In the genomic region with DNA sequence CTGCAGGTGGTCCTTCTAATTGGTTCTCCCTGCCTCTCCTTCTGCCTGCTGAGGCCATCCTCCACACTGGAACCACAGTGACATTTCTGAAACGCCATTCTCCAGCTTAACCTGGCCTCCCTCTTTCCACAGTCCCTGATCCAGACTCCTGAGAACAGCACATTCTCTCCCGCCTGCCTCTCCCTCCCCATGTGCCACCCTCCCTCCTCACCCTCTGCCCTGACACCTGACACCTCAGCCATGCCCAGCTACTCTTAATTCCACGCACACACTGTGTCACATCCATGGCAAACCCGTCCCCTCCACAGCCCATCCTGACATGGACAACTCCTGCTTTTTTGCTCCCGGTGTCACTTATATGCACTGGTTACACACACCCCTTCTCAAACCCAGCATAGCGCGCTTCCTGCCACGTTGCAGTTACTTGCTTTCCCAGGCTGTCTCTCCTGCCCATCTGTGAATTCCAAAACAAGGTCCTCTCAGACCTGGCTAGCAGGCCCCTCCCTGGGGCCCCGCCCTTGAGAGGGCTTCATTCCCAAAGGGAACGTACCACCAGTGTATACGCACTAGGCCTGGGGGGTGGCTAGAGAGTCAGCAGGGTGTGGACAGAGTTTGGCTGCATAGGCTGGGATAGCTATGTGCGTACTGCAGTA, we compare ENCODE assay signal across 32 cellular contexts.
DNase-seq lines count a peak whose midpoint lies in the region; ATAC-seq and TF ChIP-seq lines count a peak whose summit lies in the region.
"Had no signal": no experiment of that assay in that cellular context is flagged by ENCODE, and none has a peak within 500 bp of the region (broad histone marks: within the 10 kb centered on the region; RNA-seq: fewer than 3 reads in every experiment).

No MANE protein-coding gene starts in this region.

- H3K9me3 Mint-ChIP-seq in CD8-positive, alpha-beta memory T cell = no peaks in the 10 kb centered on the region
- H3K9me3 Mint-ChIP-seq: activated CD4-positive, alpha-beta memory T cell treated with anti-CD3 and anti-CD28 coated beads for 36 hours; activated naive CD4-positive, alpha-beta T cell treated with anti-CD3 and anti-CD28 coated beads, Interleukin-2, amount 50 U/mL, for 72 hours; activated T-helper 17 cell treated with anti-CD3 and anti-CD28 coated beads, Interleukin-2, amount 50 U/mL, for 72 hours; dendritic cell treated with granulocyte-macrophage colony-stimulating factor and Interleukin-4, amounts not matched to agents 40 ng/mL and 50 ng/mL, for 4 days; stimulated activated naive CD8-positive, alpha-beta T cell treated with anti-CD3 and anti-CD28 coated beads, Interleukin-15, amount 100 ng/mL, for 72 hours; T-helper 1 cell treated with Interleukin-12 subunit alpha and Interleukin-12 subunit beta and Interleukin-4 antibody, amounts not matched to agents 30 μg/mL and 1 μg/mL, for 36 hours had no signal

- H3K4me3 ChIP-seq in HEK293 (ENCODE audit: low read depth, low read length) (no peak overlapping the region), left ventricle myocardium inferior (no peak overlapping the region)
- no peak overlapping the region for H3K4me3 ChIP-seq in CD8-positive, alpha-beta memory T cell (ENCODE audit: low read length)
- H3K4me3 ChIP-seq: ascending aorta, BLaER1, cardiac muscle cell, esophagus squamous epithelium, lower lobe of right lung, prostate gland, skin epidermis, thyroid gland had no signal

- no peaks in the 10 kb centered on the region for H3K27me3 ChIP-seq in left ventricle myocardium inferior (ENCODE audit: low read depth)
- no peaks in the 10 kb centered on the region for H3K27me3 ChIP-seq in CD8-positive, alpha-beta memory T cell (ENCODE audit: insufficient read depth, low read length, poor library complexity, severe bottlenecking)
- H3K27me3 ChIP-seq: ascending aorta, BLaER1, cardiac muscle cell, esophagus squamous epithelium, thyroid gland had no signal

- peaks cover 9 to 14% (median 14%) of the 10 kb centered on the region in 3 donors for H3K4me1 Mint-ChIP-seq in CD8-positive, alpha-beta memory T cell

- TF ChIP-seq CTCF in 22Rv1 (IDR thresholded peaks at IDR 0.05) = no peak
- no peak for TF ChIP-seq CTCF in HEK293 (tag by site-specific recombination; IDR thresholded peaks at IDR 0.05)
- no peak for TF ChIP-seq CTCF in left ventricle myocardium inferior (IDR thresholded peaks at IDR 0.05; ENCODE audit: borderline replicate concordance)

- peaks cover 16 to 64% of the 10 kb centered on the region in 2 experiments for H3K36me3 ChIP-seq in HEK293 (ENCODE audit: control insufficient read depth in 2 of 2, insufficient read depth in 1 of 2, low read length in 2 of 2)
- H3K36me3 ChIP-seq in left ventricle myocardium inferior = peaks cover 82% of the 10 kb centered on the region
- H3K36me3 ChIP-seq in CD8-positive, alpha-beta memory T cell (ENCODE audit: insufficient read depth, low read length) = peaks cover 48% of the 10 kb centered on the region

- H3K4me1 ChIP-seq in HEK293 (ENCODE audit: control insufficient read depth, insufficient read depth, low read length) = no peaks in the 10 kb centered on the region
- peaks cover 14% of the 10 kb centered on the region for H3K4me1 ChIP-seq in left ventricle myocardium inferior
- H3K4me1 ChIP-seq in CD8-positive, alpha-beta memory T cell (ENCODE audit: insufficient read depth, low read length) = peaks cover 17% of the 10 kb centered on the region
- H3K4me1 ChIP-seq: ascending aorta, esophagus squamous epithelium, lower lobe of right lung, prostate gland had no signal

- no peak overlapping the region for H3K4me3 Mint-ChIP-seq in CD8-positive, alpha-beta memory T cell
- H3K4me3 Mint-ChIP-seq: activated CD4-positive, alpha-beta memory T cell treated with anti-CD3 and anti-CD28 coated beads for 36 hours; activated T-helper 17 cell treated with anti-CD3 and anti-CD28 coated beads, Interleukin-2, amount 50 U/mL, for 72 hours; dendritic cell treated with granulocyte-macrophage colony-stimulating factor and Interleukin-4, amounts not matched to agents 40 ng/mL and 50 ng/mL, for 4 days; stimulated activated naive CD8-positive, alpha-beta T cell treated with anti-CD3 and anti-CD28 coated beads, Interleukin-15, amount 100 ng/mL, for 72 hours; T-helper 1 cell treated with Interleukin-12 subunit alpha and Interleukin-12 subunit beta and Interleukin-4 antibody, amounts not matched to agents 30 μg/mL and 1 μg/mL, for 36 hours had no signal

- H3K36me3 Mint-ChIP-seq in CD8-positive, alpha-beta memory T cell = peaks cover 7 to 35% (median 18%) of the 10 kb centered on the region in 3 donors

- H3K27ac ChIP-seq in 22Rv1 (0 out of 2 replicates have a peak overlapping the region, but pooled peaks have one; percentile 23), HEK293 (ENCODE audit: extremely low read depth, low read depth, low read length) (no peak overlapping the region), left ventricle myocardium inferior (replicated peaks) (peak overlapping the region; percentile 37)
- no peak overlapping the region for H3K27ac ChIP-seq in CD8-positive, alpha-beta memory T cell (ENCODE audit: low read depth, low read length)
- H3K27ac ChIP-seq: ascending aorta, BLaER1, cardiac muscle cell, esophagus squamous epithelium, lower lobe of right lung, prostate gland, skin epidermis had no signal

- CTCF ChIA-PET in HEK293 (lab: Yijun Ruan, JAX) = interaction anchor here (1.0 to 1.3 kb wide), 2 partner anchors 23 to 262 kb away, joined by 3 to 4 read pairs; no protein-coding TSS in a partner anchor
- CTCF ChIA-PET in CD8-positive, alpha-beta memory T cell (lab: Charles Lee) = interaction anchor here (1.0 kb wide), 1 partner anchor 114 kb away, joined by 4 read pairs; no protein-coding TSS in a partner anchor

- peak overlapping the region in 1 of 8 donors; percentile 47 for H3K27ac Mint-ChIP-seq in CD8-positive, alpha-beta memory T cell
- H3K27ac Mint-ChIP-seq: activated CD4-positive, alpha-beta memory T cell treated with anti-CD3 and anti-CD28 coated beads for 36 hours; activated T-helper 17 cell treated with anti-CD3 and anti-CD28 coated beads, Interleukin-2, amount 50 U/mL, for 72 hours; dendritic cell treated with granulocyte-macrophage colony-stimulating factor and Interleukin-4, amounts not matched to agents 40 ng/mL and 50 ng/mL, for 4 days; stimulated activated naive CD8-positive, alpha-beta T cell treated with anti-CD3 and anti-CD28 coated beads, Interleukin-15, amount 100 ng/mL, for 72 hours; T-helper 1 cell treated with Interleukin-12 subunit alpha and Interleukin-12 subunit beta and Interleukin-4 antibody, amounts not matched to agents 30 μg/mL and 1 μg/mL, for 36 hours had no signal

- POLR2A ChIA-PET in HEK293 (lab: Yijun Ruan, JAX) = interaction anchor here (0.9 kb wide), 1 partner anchor 18 kb away, joined by 3 read pairs; no protein-coding TSS in a partner anchor
- POLR2A ChIA-PET in CD8-positive, alpha-beta memory T cell (lab: Charles Lee) = interaction anchor here (0.6 kb wide), 1 partner anchor 91 kb away, joined by 4 read pairs; no protein-coding TSS in a partner anchor

- DNase-seq in left ventricle myocardium inferior (no peak), posterior vena cava (ENCODE audit: low spot score) (peak; percentile 79), occipital lobe (lab: John Stamatoyannopoulos, UW) (no peak), T1000 (lab: John Stamatoyannopoulos, UW) (no peak)
- DNase-seq in CD8-positive, alpha-beta memory T cell = no peak
- DNase-seq: ACHN; activated CD4-positive, alpha-beta memory T cell treated with anti-CD3 and anti-CD28 coated beads for 36 hours; activated CD8-positive, alpha-beta memory T cell treated with anti-CD3 and anti-CD28 coated beads, Interleukin-2, amount 50 U/mL, for 4 hours; DND-41; esophagus squamous epithelium; lower lobe of right lung; NCI-H1417 treated with DMSO at 0.1 percent for 48 hours; NCI-H2081 treated with DMSO at 0.1 percent for 48 hours; NCI-H446 treated with DMSO at 0.1 percent for 48 hours; NCI-H82; RPMI8226; SK-N-SH; stimulated activated naive CD8-positive, alpha-beta T cell treated with anti-CD3 and anti-CD28 coated beads, Interleukin-15, amount 100 ng/mL, for 72 hours; thyroid gland had no signal

- H3K9me3 ChIP-seq in HEK293 (ENCODE audit: control insufficient read depth, insufficient read depth, low read depth, low read length) (no peaks in the 10 kb centered on the region), left ventricle myocardium inferior (replicated peaks) (no peaks in the 10 kb centered on the region)
- H3K9me3 ChIP-seq in CD8-positive, alpha-beta memory T cell (ENCODE audit: low read length) = no peaks in the 10 kb centered on the region
- H3K9me3 ChIP-seq: ascending aorta, BLaER1, esophagus squamous epithelium, lower lobe of right lung, prostate gland, SK-N-SH, thyroid gland had no signal

- ATAC-seq in GM21786 (IDR thresholded peaks at IDR 0.05; ENCODE audit: unreplicated experiment) = no peak
- ATAC-seq: activated CD4-positive, CD25-positive, alpha-beta regulatory T cell treated with anti-CD3 and anti-CD28 coated beads, Interleukin-2, amount 50 U/mL, for 24 hours; activated T-helper 17 cell treated with anti-CD3 and anti-CD28 coated beads, Interleukin-2, amount 50 U/mL, for 72 hours; stimulated activated naive CD8-positive, alpha-beta T cell treated with anti-CD3 and anti-CD28 coated beads, Interleukin-15, amount 100 ng/mL, for 72 hours had no signal

- no peaks in the 10 kb centered on the region for H3K27me3 Mint-ChIP-seq in CD8-positive, alpha-beta memory T cell
- H3K27me3 Mint-ChIP-seq: activated CD4-positive, alpha-beta memory T cell treated with anti-CD3 and anti-CD28 coated beads for 36 hours; activated T-helper 17 cell treated with anti-CD3 and anti-CD28 coated beads, Interleukin-2, amount 50 U/mL, for 72 hours; dendritic cell treated with granulocyte-macrophage colony-stimulating factor and Interleukin-4, amounts not matched to agents 40 ng/mL and 50 ng/mL, for 4 days; stimulated activated naive CD8-positive, alpha-beta T cell treated with anti-CD3 and anti-CD28 coated beads, Interleukin-15, amount 100 ng/mL, for 72 hours had no signal

- intact Hi-C loops in left ventricle myocardium inferior (cut with micrococcal nuclease) = no loop called here
- intact Hi-C loops in posterior vena cava (cut with DNase I) = no loop called here

Comparison
In these comparisons a context has a peak if more than half of its experiments do, and no peak if none do; other contexts are left out.
1. H3K27ac ChIP-seq: peak in 22Rv1 (single experiment) and left ventricle myocardium inferior (single experiment); none in HEK293 (single experiment) and CD8-positive, alpha-beta memory T cell (single experiment).